ENCODE assay signal across 9 cellular contexts in genomic region chr5:124920909-124921666, GRCh38.
A peak's percentile ranks its signal among the peaks of the same experiment; 100 is the strongest.
DNase-seq lines count a peak whose midpoint lies in the region; ATAC-seq and TF ChIP-seq lines count a peak whose summit lies in the region.
"Had no signal": no experiment of that assay in that cellular context is flagged by ENCODE, and none has a peak within 500 bp of the region (broad histone marks: within the 10 kb centered on the region; RNA-seq: fewer than 3 reads in every experiment).

No MANE protein-coding gene starts in this region.

- H3K9me3 ChIP-seq in endodermal cell (ENCODE audit: control insufficient read depth, low read length) (no peaks in the 10 kb centered on the region), PC-3 (ENCODE audit: low read length) (no peaks in the 10 kb centered on the region), body of pancreas (no peaks in the 10 kb centered on the region)
- no peaks in the 10 kb centered on the region for H3K9me3 ChIP-seq in effector memory CD4-positive, alpha-beta T cell (ENCODE audit: control insufficient read depth, low read length)

- H3K9ac ChIP-seq in endodermal cell (ENCODE audit: extremely low read depth, low read length, poor library complexity, severe bottlenecking) (no peak overlapping the region), PC-3 (ENCODE audit: low read length) (no peak overlapping the region)

- H3K27ac ChIP-seq in endodermal cell (ENCODE audit: low read depth, low read length) (peak overlapping the region; percentile 87), PC-3 (ENCODE audit: low read length) (no peak overlapping the region), body of pancreas (no peak overlapping the region)
- no peak overlapping the region for H3K27ac ChIP-seq in effector memory CD4-positive, alpha-beta T cell (ENCODE audit: insufficient read depth, low read length, poor library complexity, severe bottlenecking)

- intact Hi-C loops in PC-3 (cut with micrococcal nuclease) (no loop called here), body of pancreas (cut with DNase I) (no loop called here)

- peaks cover 6% of the 10 kb centered on the region for H3K4me1 Mint-ChIP-seq in endodermal cell

- BruUV-seq in PC-3 (replicated peaks; lab: Mats Ljungman, UMichigan): no TSS peak

- H3F3A ChIP-seq in PC-3 (ENCODE audit: low read length, unreplicated experiment): no peaks in the 10 kb centered on the region

- H3K27me3 ChIP-seq in endodermal cell (ENCODE audit: control insufficient read depth, insufficient read depth, low read length, poor library complexity, severe bottlenecking) (no peaks in the 10 kb centered on the region), PC-3 (ENCODE audit: low read length) (no peaks in the 10 kb centered on the region), body of pancreas (no peaks in the 10 kb centered on the region)
- no peaks in the 10 kb centered on the region for H3K27me3 ChIP-seq in effector memory CD4-positive, alpha-beta T cell (replicated peaks; ENCODE audit: control insufficient read depth, insufficient read depth, low read length, poor library complexity, severe bottlenecking)

- no peak overlapping the region for H3K27ac Mint-ChIP-seq in endodermal cell
- H3K27ac Mint-ChIP-seq: activated T-helper 1 cell treated with anti-CD3 and anti-CD28 coated beads, Interleukin-12 subunit alpha, Interleukin-12 subunit beta, Interleukin-2, Interleukin-4 antibody, amounts not matched to agents 30 ng/mL and 10 ng/mL and 1 ng/mL, durations not matched to agents 14 hours and 24 hours and 36 hours had no signal

- POLR2A ChIA-PET in PC-3 (lab: Charles Lee; ENCODE audit: unreplicated experiment): no interaction called here

- H3K9me2 ChIP-seq in PC-3 (replicated peaks; ENCODE audit: low read length): no peaks in the 10 kb centered on the region

- no peak overlapping the region for H3K4me3 Mint-ChIP-seq in endodermal cell
- H3K4me3 Mint-ChIP-seq: activated T-helper 1 cell treated with anti-CD3 and anti-CD28 coated beads, Interleukin-12 subunit alpha, Interleukin-12 subunit beta, Interleukin-2, Interleukin-4 antibody, amounts not matched to agents 30 ng/mL and 10 ng/mL and 1 ng/mL, durations not matched to agents 14 hours and 24 hours and 36 hours had no signal

- H3K36me3 Mint-ChIP-seq in endodermal cell (ENCODE audit: low read depth): peaks cover 10% of the 10 kb centered on the region

- H3K4me1 ChIP-seq in endodermal cell (ENCODE audit: control insufficient read depth, insufficient read depth, low read length) (peaks cover 19% of the 10 kb centered on the region), PC-3 (ENCODE audit: insufficient read depth, low read length) (peaks cover 7% of the 10 kb centered on the region), body of pancreas (peaks cover 24% of the 10 kb centered on the region)
- no peaks in the 10 kb centered on the region for H3K4me1 ChIP-seq in effector memory CD4-positive, alpha-beta T cell (ENCODE audit: control insufficient read depth, insufficient read depth, low read length, poor library complexity, severe bottlenecking)

- CTCF ChIA-PET in PC-3 (lab: Charles Lee): no interaction called here

- no peak overlapping the region for H3K4me3 ChIP-seq in endodermal cell (ENCODE audit: low read length)
- H3K4me3 ChIP-seq in effector memory CD4-positive, alpha-beta T cell (ENCODE audit: insufficient read depth, low read depth, low read length, poor library complexity, severe bottlenecking): no peak overlapping the region
- no peak overlapping the region for H3K4me3 ChIP-seq in PC-3 (ENCODE audit: low read length)
- no peak overlapping the region for H3K4me3 ChIP-seq in body of pancreas

- no peak for TF ChIP-seq CTCF in endodermal cell (conservative IDR thresholded peaks at IDR 0.05)
- no peak for TF ChIP-seq CTCF in PC-3 (conservative IDR thresholded peaks at IDR 0.05; ENCODE audit: low read depth, low read length)
- TF ChIP-seq CTCF in body of pancreas (IDR thresholded peaks at IDR 0.05): no peak

- peaks cover 10% of the 10 kb centered on the region for H3K9me3 Mint-ChIP-seq in endodermal cell
- H3K9me3 Mint-ChIP-seq: activated T-helper 1 cell treated with anti-CD3 and anti-CD28 coated beads, Interleukin-12 subunit alpha, Interleukin-12 subunit beta, Interleukin-2, Interleukin-4 antibody, amounts not matched to agents 30 ng/mL and 10 ng/mL and 1 ng/mL, durations not matched to agents 14 hours and 24 hours and 36 hours had no signal

- ATAC-seq in GM18502 (IDR thresholded peaks at IDR 0.05; ENCODE audit: poor library complexity, unreplicated experiment): peak; percentile 86
- ATAC-seq in GM21529 (IDR thresholded peaks at IDR 0.05; ENCODE audit: unreplicated experiment): peak; percentile 89
- peak; percentile 90 for ATAC-seq in HG03460 (IDR thresholded peaks at IDR 0.05; ENCODE audit: unreplicated experiment)
- ATAC-seq in PC-3: no peak
- no peak for ATAC-seq in body of pancreas

- no peak overlapping the region for H3K4me2 ChIP-seq in PC-3 (ENCODE audit: low read length)

- peaks cover 4% of the 10 kb centered on the region for H3K27me3 Mint-ChIP-seq in endodermal cell (ENCODE audit: insufficient read depth)

- H3K36me3 ChIP-seq in endodermal cell (ENCODE audit: control insufficient read depth, insufficient read depth, low read length) (no peaks in the 10 kb centered on the region), PC-3 (ENCODE audit: low read depth, low read length) (no peaks in the 10 kb centered on the region), body of pancreas (replicated peaks in 1 of 2; ENCODE audit: insufficient read depth in 1 of 2, low read depth in 2 of 2) (no peaks in the 10 kb centered on the region)
- no peaks in the 10 kb centered on the region for H3K36me3 ChIP-seq in effector memory CD4-positive, alpha-beta T cell (ENCODE audit: control insufficient read depth, insufficient read depth, low read length)

- no peaks in the 10 kb centered on the region for H3K79me2 ChIP-seq in PC-3 (ENCODE audit: low read length)

- H2AFZ ChIP-seq in PC-3 (ENCODE audit: low read length): no peak overlapping the region

- DNase-seq in endodermal cell: no peak
- DNase-seq in effector memory CD4-positive, alpha-beta T cell: no peak
- DNase-seq in glomerular visceral epithelial cell (ENCODE audit: extremely low spot score): no peak
- no peak for DNase-seq in PC-3
- DNase-seq in body of pancreas: no peak

- 53 to 67% methylated on average over 7 to 9 of the region's 9 CpGs for WGBS in endodermal cell (ENCODE audit: insufficient coverage in 1 of 2, insufficient read length in 1 of 2), 2 experiments
- 72 to 78% methylated on average over 9 of the region's 9 CpGs for WGBS in body of pancreas, 2 donors

- TF ChIP-seq POLR2A in body of pancreas (IDR thresholded peaks at IDR 0.05): no peak

- no peaks in the 10 kb centered on the region for H4K20me1 ChIP-seq in PC-3 (ENCODE audit: low read length)

Comparison
In these comparisons a context has a peak if more than half of its experiments do, and no peak if none do; other contexts are left out.
1. ATAC-seq: peak in GM18502 (single experiment), GM21529 (single experiment) and HG03460 (single experiment); none in PC-3 (single experiment) and body of pancreas (single experiment).